ENCODE assay signal across 8 cellular contexts in the genomic region with DNA sequence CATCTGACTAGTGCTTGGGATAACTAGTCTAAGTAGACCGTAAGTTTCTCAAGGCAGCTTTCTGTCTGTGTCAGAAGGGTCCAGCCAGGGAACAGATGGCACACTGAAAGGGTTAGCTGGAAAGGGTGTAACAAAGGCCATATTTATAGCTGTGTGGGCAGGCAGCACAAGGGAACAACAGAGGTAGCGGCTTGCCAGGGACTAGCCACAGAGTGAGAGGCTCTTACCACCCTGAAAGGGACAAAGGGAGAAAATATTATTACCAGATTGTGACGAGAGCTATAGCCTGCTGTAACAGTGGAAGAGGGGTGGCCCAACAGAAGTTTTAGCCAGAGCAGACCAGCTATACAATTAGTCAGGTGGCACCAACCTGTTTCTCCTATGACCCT.
DNase-seq lines count a peak whose midpoint lies in the region; ATAC-seq and TF ChIP-seq lines count a peak whose summit lies in the region.

No MANE protein-coding gene starts in this region.

- H3K9me3 ChIP-seq in SJCRH30 (replicated peaks) (no peaks in the 10 kb centered on the region), PC-9 (ENCODE audit: insufficient read depth, low read depth) (no peaks in the 10 kb centered on the region), spleen (no peaks in the 10 kb centered on the region)

- peak; percentile 70 to 85 for DNase-seq in SJCRH30
- peak; percentile 30 for DNase-seq in retina
- DNase-seq in PC-9: no peak
- no peak for DNase-seq in spleen
- no peak for DNase-seq in endothelial cell (ENCODE audit: low spot score)

- CTCF ChIA-PET in PC-9 (lab: Charles Lee): interaction anchor here (0.6 kb wide), 1 partner anchor 1259 kb away, joined by 4 read pairs; no protein-coding TSS in a partner anchor

- no peaks in the 10 kb centered on the region for H3K36me3 Mint-ChIP-seq in endothelial cell (ENCODE audit: low read depth, unreplicated experiment)

- ATAC-seq in GM19023 (IDR thresholded peaks at IDR 0.05; ENCODE audit: unreplicated experiment): peak; percentile 26
- ATAC-seq in HG02798 (IDR thresholded peaks at IDR 0.05; ENCODE audit: poor library complexity, unreplicated experiment): peak; percentile 24
- no peak for ATAC-seq in HG03565 (IDR thresholded peaks at IDR 0.05; ENCODE audit: unreplicated experiment)

- POLR2A ChIA-PET in PC-9 (lab: Charles Lee; ENCODE audit: unreplicated experiment): interaction anchor here (0.5 to 0.7 kb wide), 3 partner anchors 17 to 123 kb away, joined by 3 to 6 read pairs (median 3); no protein-coding TSS in a partner anchor

- H3K9me2 ChIP-seq in PC-9 (ENCODE audit: insufficient read depth): no peaks in the 10 kb centered on the region

- TF ChIP-seq CTCF in PC-9 (conservative IDR thresholded peaks at IDR 0.05): no peak
- TF ChIP-seq CTCF in spleen (IDR thresholded peaks at IDR 0.05 in 8 of 11, conservative IDR thresholded peaks at IDR 0.05 in 3 of 11): no peak
- TF ChIP-seq CTCF in endothelial cell (IDR thresholded peaks at IDR 0.05; ENCODE audit: unreplicated experiment): no peak

- H3K36me3 ChIP-seq in SJCRH30 (no peaks in the 10 kb centered on the region), PC-9 (ENCODE audit: low read depth) (no peaks in the 10 kb centered on the region), spleen (no peaks in the 10 kb centered on the region)

- no TSS peak for BruUV-seq in PC-9 (replicated peaks; lab: Mats Ljungman, UMichigan)

- no peak for TF ChIP-seq POLR2A in spleen (IDR thresholded peaks at IDR 0.05)

- H3F3A ChIP-seq in PC-9 (ENCODE audit: insufficient read depth, low read depth): no peaks in the 10 kb centered on the region

- H2AFZ ChIP-seq in PC-9: no peak overlapping the region

- H3K27me3 Mint-ChIP-seq in endothelial cell (ENCODE audit: unreplicated experiment): no peaks in the 10 kb centered on the region

- H3K27me3 ChIP-seq in SJCRH30 (no peaks in the 10 kb centered on the region), PC-9 (ENCODE audit: insufficient read depth, low read depth) (no peaks in the 10 kb centered on the region), spleen (replicated peaks in 1 of 7) (no peaks in the 10 kb centered on the region)

- peaks cover 3% of the 10 kb centered on the region for H3K4me1 Mint-ChIP-seq in endothelial cell (ENCODE audit: unreplicated experiment)

- H3K4me2 ChIP-seq in PC-9: no peak overlapping the region

- no peaks in the 10 kb centered on the region for H3K79me2 ChIP-seq in PC-9 (ENCODE audit: low read depth)

- H3K9me3 Mint-ChIP-seq in endothelial cell (ENCODE audit: unreplicated experiment): no peaks in the 10 kb centered on the region

- H3K27ac ChIP-seq in SJCRH30: peak overlapping the region; percentile 90
- H3K27ac ChIP-seq in PC-9: no peak overlapping the region
- no peak overlapping the region for H3K27ac ChIP-seq in spleen

- no peak overlapping the region for H3K4me3 Mint-ChIP-seq in endothelial cell (ENCODE audit: unreplicated experiment)

- no peaks in the 10 kb centered on the region for H4K20me1 ChIP-seq in PC-9 (ENCODE audit: insufficient read depth)

- H3K4me3 ChIP-seq in SJCRH30 (peak overlapping the region; percentile 37), PC-9 (no peak overlapping the region), spleen (no peak overlapping the region)

- WGBS in spleen, 5 donors: 68 to 87% (median 82%) methylated on average over 3 of the region's 3 CpGs

- H3K4me1 ChIP-seq in SJCRH30 (peaks cover 24% of the 10 kb centered on the region), PC-9 (replicated peaks; ENCODE audit: insufficient read depth) (no peaks in the 10 kb centered on the region), spleen (peaks cover 0 to 4% (median 0%) of the 10 kb centered on the region in 6 donors)

- intact Hi-C loops in PC-9 (cut with micrococcal nuclease; ENCODE audit: unreplicated experiment) (no loop called here), spleen (cut with DNase I; ENCODE audit: low total_unique reads) (no loop called here)

- H3K27ac Mint-ChIP-seq in endothelial cell (ENCODE audit: unreplicated experiment): no peak overlapping the region

Comparison
In these comparisons a context has a peak if more than half of its experiments do, and no peak if none do; other contexts are left out.
1. DNase-seq: peak in SJCRH30 (2 of 2) and retina (single experiment); none in PC-9 (0 of 2), spleen (single experiment) and endothelial cell (single experiment).